In genomic region chr12:53484686-53485567, GRCh38 we compare ENCODE assay signal across 17 cellular contexts. TPM values are rescaled to one million over a fixed set of nuclear protein-coding genes. Genes with fewer than 3 reads are reported as not detected.
DNase-seq lines count a peak whose midpoint lies in the region; ATAC-seq, FAIRE-seq and TF ChIP-seq lines count a peak whose summit lies in the region.
"Had no signal": no experiment of that assay in that cellular context is flagged by ENCODE, and none has a peak within 500 bp of the region (broad histone marks: within the 10 kb centered on the region; RNA-seq: fewer than 3 reads in every experiment).

No MANE protein-coding gene starts in this region.

- H3K27ac ChIP-seq in small intestine (ENCODE audit: low read depth in 1 of 2, low read length in 1 of 2): no peak overlapping the region
- H3K27ac ChIP-seq: adrenal gland, gastrocnemius medialis, vagina had no signal

- H3K36me3 Mint-ChIP-seq in activated naive CD4-positive, alpha-beta T cell treated with anti-CD3 and anti-CD28 coated beads, Interleukin-2, amount 50 U/mL, for 24 hours: peaks cover 3% of the 10 kb centered on the region
- H3K36me3 Mint-ChIP-seq in activated naive CD4-positive, alpha-beta T cell treated with anti-CD3 and anti-CD28 coated beads, Interleukin-2, amount 10 ng/mL, durations not matched to agents 7 days and 5 days: peaks cover 37% of the 10 kb centered on the region
- H3K36me3 Mint-ChIP-seq in T-helper 17 cell (ENCODE audit: low read depth): peaks cover 4% of the 10 kb centered on the region
- H3K36me3 Mint-ChIP-seq in glutamatergic neuron (ENCODE audit: unreplicated experiment): peaks cover 4% of the 10 kb centered on the region

- H3K4me1 Mint-ChIP-seq in activated naive CD4-positive, alpha-beta T cell treated with anti-CD3 and anti-CD28 coated beads, Interleukin-2, amount 50 U/mL, for 24 hours: peaks cover 12% of the 10 kb centered on the region
- peaks cover under 1% of the 10 kb centered on the region for H3K4me1 Mint-ChIP-seq in activated naive CD4-positive, alpha-beta T cell treated with anti-CD3 and anti-CD28 coated beads, Interleukin-2, amount 10 ng/mL, durations not matched to agents 7 days and 5 days
- H3K4me1 Mint-ChIP-seq in T-helper 17 cell: peaks cover 18% of the 10 kb centered on the region
- H3K4me1 Mint-ChIP-seq in glutamatergic neuron (ENCODE audit: low read depth, unreplicated experiment): peaks cover 2% of the 10 kb centered on the region

- no peaks in the 10 kb centered on the region for H3K9me3 Mint-ChIP-seq in activated naive CD4-positive, alpha-beta T cell treated with anti-CD3 and anti-CD28 coated beads, Interleukin-2, amount 50 U/mL, for 24 hours
- H3K9me3 Mint-ChIP-seq in activated naive CD4-positive, alpha-beta T cell treated with anti-CD3 and anti-CD28 coated beads, Interleukin-2, amount 10 ng/mL, durations not matched to agents 7 days and 5 days: no peaks in the 10 kb centered on the region
- peaks cover 9% of the 10 kb centered on the region for H3K9me3 Mint-ChIP-seq in glutamatergic neuron (ENCODE audit: unreplicated experiment)
- H3K9me3 Mint-ChIP-seq: activated CD4-positive, alpha-beta T cell treated with anti-CD3 and anti-CD28 coated beads, Interleukin-2, amount 10 ng/mL, durations not matched to agents 24 days and 14 days had no signal

- 83 to 85% (median 84%) methylated on average over 10 of the region's 10 CpGs for WGBS in small intestine, 3 donors

- no peak for FAIRE-seq in small intestine (lab: Jason Lieb, UNC)
- FAIRE-seq: H54, keratinocyte had no signal

- H3K9me3 ChIP-seq in T-helper 17 cell (ENCODE audit: control insufficient read depth, low read length, poor library complexity, severe bottlenecking): no peaks in the 10 kb centered on the region
- no peaks in the 10 kb centered on the region for H3K9me3 ChIP-seq in small intestine (ENCODE audit: control insufficient read depth, low read depth)
- H3K9me3 ChIP-seq: adrenal gland, gastrocnemius medialis, MG63, vagina had no signal

- no peak for DNase-seq in activated naive CD4-positive, alpha-beta T cell treated with anti-CD3 and anti-CD28 coated beads, Interleukin-2, amount 10 ng/mL, durations not matched to agents 7 days and 5 days
- no peak for DNase-seq in T-helper 17 cell
- DNase-seq in glutamatergic neuron: no peak
- DNase-seq in small intestine: peak; percentile 51
- DNase-seq in posterior vena cava (ENCODE audit: low spot score): no peak
- no peak for DNase-seq in NCI-H2196 (lab: John Stamatoyannopoulos, UW; ENCODE audit: unreplicated experiment)
- no peak for DNase-seq in kidney glomerular epithelial cell (lab: John Stamatoyannopoulos, UW)
- DNase-seq: activated CD4-positive, alpha-beta T cell treated with anti-CD3 and anti-CD28 coated beads, Interleukin-2, amount 10 ng/mL, durations not matched to agents 24 days and 14 days; DND-41; MG63; NCI-H2171 treated with DMSO at 0.1 percent for 48 hours had no signal

- H3K36me3 ChIP-seq in small intestine (ENCODE audit: control insufficient read depth in 2 of 2, insufficient read depth in 2 of 2, low read length in 2 of 2): peaks cover 1 to 12% of the 10 kb centered on the region in 2 donors

- CTCF ChIA-PET in activated naive CD4-positive, alpha-beta T cell treated with anti-CD3 and anti-CD28 coated beads, Interleukin-2, amount 10 ng/mL, durations not matched to agents 7 days and 5 days (lab: Charles Lee): no interaction called here

- H3K27ac Mint-ChIP-seq in activated naive CD4-positive, alpha-beta T cell treated with anti-CD3 and anti-CD28 coated beads, Interleukin-2, amount 50 U/mL, for 24 hours: peak overlapping the region; percentile 35
- H3K27ac Mint-ChIP-seq in activated naive CD4-positive, alpha-beta T cell treated with anti-CD3 and anti-CD28 coated beads, Interleukin-2, amount 10 ng/mL, durations not matched to agents 7 days and 5 days: no peak overlapping the region
- H3K27ac Mint-ChIP-seq in T-helper 17 cell (peak overlapping the region; percentile 90), glutamatergic neuron (ENCODE audit: unreplicated experiment) (peak overlapping the region; percentile 12)

- intact Hi-C loops in posterior vena cava (cut with DNase I): no loop called here

- no peak overlapping the region for H3K4me3 ChIP-seq in small intestine (ENCODE audit: low read depth in 1 of 2, low read length in 2 of 2)
- H3K4me3 ChIP-seq: adrenal gland, gastrocnemius medialis, MG63, vagina had no signal

- no peak overlapping the region for H3K4me3 Mint-ChIP-seq in activated naive CD4-positive, alpha-beta T cell treated with anti-CD3 and anti-CD28 coated beads, Interleukin-2, amount 50 U/mL, for 24 hours
- no peak overlapping the region for H3K4me3 Mint-ChIP-seq in activated naive CD4-positive, alpha-beta T cell treated with anti-CD3 and anti-CD28 coated beads, Interleukin-2, amount 10 ng/mL, durations not matched to agents 7 days and 5 days
- no peak overlapping the region for H3K4me3 Mint-ChIP-seq in T-helper 17 cell
- H3K4me3 Mint-ChIP-seq in glutamatergic neuron (ENCODE audit: unreplicated experiment): no peak overlapping the region
- H3K4me3 Mint-ChIP-seq: activated CD4-positive, alpha-beta T cell treated with anti-CD3 and anti-CD28 coated beads, Interleukin-2, amount 10 ng/mL, durations not matched to agents 24 days and 14 days had no signal

- no peak for ATAC-seq in T-helper 17 cell
- ATAC-seq: gastrocnemius medialis had no signal

- TF ChIP-seq CTCF in glutamatergic neuron (IDR thresholded peaks at IDR 0.05; ENCODE audit: partially characterized antibody, unreplicated experiment): no peak

- H3K4me1 ChIP-seq in small intestine (ENCODE audit: control insufficient read depth in 2 of 2, insufficient read depth in 1 of 2, low read depth in 1 of 2, low read length in 1 of 2): peaks cover 0 to 4% of the 10 kb centered on the region in 2 donors
- H3K4me1 ChIP-seq: gastrocnemius medialis had no signal

- no peaks in the 10 kb centered on the region for H3K27me3 Mint-ChIP-seq in activated naive CD4-positive, alpha-beta T cell treated with anti-CD3 and anti-CD28 coated beads, Interleukin-2, amount 50 U/mL, for 24 hours
- no peaks in the 10 kb centered on the region for H3K27me3 Mint-ChIP-seq in activated naive CD4-positive, alpha-beta T cell treated with anti-CD3 and anti-CD28 coated beads, Interleukin-2, amount 10 ng/mL, durations not matched to agents 7 days and 5 days
- H3K27me3 Mint-ChIP-seq in T-helper 17 cell (no peaks in the 10 kb centered on the region), glutamatergic neuron (ENCODE audit: unreplicated experiment) (peaks cover 7% of the 10 kb centered on the region)
- H3K27me3 Mint-ChIP-seq: activated CD4-positive, alpha-beta T cell treated with anti-CD3 and anti-CD28 coated beads, Interleukin-2, amount 10 ng/mL, durations not matched to agents 24 days and 14 days had no signal

- no peaks in the 10 kb centered on the region for H3K27me3 ChIP-seq in small intestine (ENCODE audit: control insufficient read depth in 2 of 2, insufficient read depth in 2 of 2, low read length in 2 of 2)
- H3K27me3 ChIP-seq: adrenal gland, gastrocnemius medialis, MG63, vagina had no signal

RNA-seq across cellular contexts. Expression of gene MAP3K12, which starts 14.3 kb away (rescaled TPM):
- total RNA-seq in T-helper 17 cell (10 to 100 TPM; 25.5 to 28.6 TPM), glutamatergic neuron (ENCODE audit: unreplicated experiment) (94.2 TPM), posterior vena cava (10 to 100 TPM; 21.7 to 29.4 TPM)
- 1 to 10 TPM in 2 of 3 donors, under 1 TPM in 1; 0.67 to 7.0 (median 1.6) TPM for polyA plus RNA-seq in small intestine

RNA-seq across cellular contexts. Expression of gene TARBP2, which starts 16.2 kb away (rescaled TPM):
- total RNA-seq in T-helper 17 cell (10 to 100 TPM; 28.4 to 29.3 TPM), glutamatergic neuron (ENCODE audit: unreplicated experiment) (49.0 TPM), posterior vena cava (10 to 100 TPM; 12.8 to 16.8 TPM)
- polyA plus RNA-seq in small intestine: 10 to 100 TPM; 18.9 to 31.0 (median 23.5) TPM

RNA-seq across cellular contexts. Expression of gene NPFF, which starts 22.4 kb away (rescaled TPM):
- total RNA-seq in T-helper 17 cell: not detected
- not detected for total RNA-seq in glutamatergic neuron (ENCODE audit: unreplicated experiment)
- 1 to 10 TPM in 1 of 3 donors, not detected in 2; 4.2 TPM for polyA plus RNA-seq in small intestine
- total RNA-seq in posterior vena cava: not detected
- total RNA-seq: activated CD4-positive, alpha-beta T cell treated with anti-CD3 and anti-CD28 coated beads, Interleukin-2, amount 10 ng/mL, durations not matched to agents 24 days and 14 days; adrenal gland; gastrocnemius medialis; vagina had no signal
- polyA plus RNA-seq: keratinocyte had no signal

RNA-seq across cellular contexts. Expression of gene PCBP2, which starts 33.0 kb away (rescaled TPM):
- total RNA-seq in T-helper 17 cell (1,000 to 10,000 TPM; 1,028 to 1,089 TPM), glutamatergic neuron (ENCODE audit: unreplicated experiment) (1,170 TPM), posterior vena cava (100 to 1,000 TPM; 500 to 501 TPM)
- 100 to 1,000 TPM; 446 to 528 (median 459) TPM for polyA plus RNA-seq in small intestine

RNA-seq across cellular contexts. Expression of gene PRR13, which starts 43.4 kb away (rescaled TPM):
- total RNA-seq in T-helper 17 cell (100 to 1,000 TPM; 168 to 188 TPM), glutamatergic neuron (ENCODE audit: unreplicated experiment) (105 TPM), posterior vena cava (100 to 1,000 TPM in 1 of 2 donors, 10 to 100 TPM in 1; 99.1 to 102 TPM)
- 1,000 to 10,000 TPM in 1 of 3 donors, 100 to 1,000 TPM in 2; 507 to 1,038 (median 901) TPM for polyA plus RNA-seq in small intestine
